In the genomic region with DNA sequence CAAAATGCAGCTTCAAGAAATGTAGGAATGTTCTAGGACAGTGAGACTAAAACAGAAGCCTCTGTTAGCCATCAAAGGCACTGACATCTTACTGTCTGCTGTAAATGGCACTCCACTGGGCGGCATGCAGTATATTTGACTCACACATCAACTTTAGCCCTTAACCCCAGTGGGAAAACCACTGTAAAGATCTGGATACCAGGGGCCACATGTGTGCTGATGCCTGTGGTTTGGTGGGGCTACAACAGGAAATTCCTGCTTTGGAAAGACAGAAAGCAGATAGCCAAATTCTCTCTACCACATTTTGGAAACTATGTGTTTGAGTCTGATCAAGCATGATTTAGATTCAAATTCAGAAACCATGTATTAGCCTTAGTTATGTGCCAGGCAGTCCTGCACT, we compare ENCODE assay signal across 25 cellular contexts. TPM values are rescaled to one million over a fixed set of nuclear protein-coding genes. Genes with fewer than 3 reads are reported as not detected.
A peak's percentile ranks its signal among the peaks of the same experiment; 100 is the strongest.
DNase-seq lines count a peak whose midpoint lies in the region; ATAC-seq and TF ChIP-seq lines count a peak whose summit lies in the region.
"Had no signal": no experiment of that assay in that cellular context is flagged by ENCODE, and none has a peak within 500 bp of the region (broad histone marks: within the 10 kb centered on the region; RNA-seq: fewer than 3 reads in every experiment).

No MANE protein-coding gene starts in this region.

- no peak overlapping the region for H2AK5ac ChIP-seq in mesenchymal stem cell (ENCODE audit: low read length, severe bottlenecking)

- intact Hi-C loops in lower lobe of right lung (cut with DNase I): no loop called here

- H3K79me1 ChIP-seq in mesenchymal stem cell (replicated peaks; ENCODE audit: low read length, poor library complexity, severe bottlenecking): peaks cover 36% of the 10 kb centered on the region

- POLR2A ChIA-PET in GM10248 (lab: Yijun Ruan, JAX): no interaction called here

- H3K14ac ChIP-seq in mesenchymal stem cell (ENCODE audit: low read length in 2 of 2): no peak overlapping the region

- H4K91ac ChIP-seq in mesenchymal stem cell (ENCODE audit: low read length): no peak overlapping the region

- H3K18ac ChIP-seq in mesenchymal stem cell (ENCODE audit: low read depth in 1 of 2, low read length in 2 of 2): no peak overlapping the region

- WGBS in mesenchymal stem cell: 0% methylated on average over 1 of the region's 1 CpG

- no peak overlapping the region for H2BK5ac ChIP-seq in mesenchymal stem cell (ENCODE audit: low read depth, low read length, poor library complexity, severe bottlenecking)

- no peak overlapping the region for H2BK15ac ChIP-seq in mesenchymal stem cell (ENCODE audit: low read depth, poor library complexity, severe bottlenecking)

- H4K8ac ChIP-seq in mesenchymal stem cell (ENCODE audit: low read length): no peak overlapping the region

- H3K36me3 ChIP-seq in BLaER1 (peaks cover 55% of the 10 kb centered on the region), mesenchymal stem cell (ENCODE audit: control insufficient read depth in 1 of 2, insufficient read depth in 2 of 2, low read depth in 1 of 2, low read length in 2 of 2) (peaks cover 10 to 28% of the 10 kb centered on the region in 2 experiments), MG63 (peaks cover 61% of the 10 kb centered on the region), lower lobe of right lung (peaks cover 30% of the 10 kb centered on the region)
- H3K36me3 ChIP-seq: right atrium auricular region had no signal

- H3K4ac ChIP-seq in mesenchymal stem cell (ENCODE audit: low read depth in 1 of 2, low read length in 2 of 2): no peak overlapping the region

- DNase-seq in HS-5 (ENCODE audit: low read depth): peak; percentile 100
- DNase-seq in astrocyte of the hippocampus (ENCODE audit: low read depth, low spot score): peak; percentile 62
- peak; percentile 71 for DNase-seq in mesenchymal stem cell
- DNase-seq in GM10248 (ENCODE audit: extremely low spot score): no peak
- DNase-seq in MG63: no peak
- no peak for DNase-seq in lower lobe of right lung
- DNase-seq: activated CD4-positive, alpha-beta T cell treated with anti-CD3 and anti-CD28 coated beads for 1 hour; activated CD8-positive, alpha-beta memory T cell treated with anti-CD3 and anti-CD28 coated beads, Interleukin-2, amount 10 ng/mL, durations not matched to agents 7 days and 5 days; activated effector memory CD4-positive, alpha-beta T cell treated with anti-CD3 and anti-CD28 coated beads, Interleukin-2, amount 50 U/mL, for 16 hours; amniotic stem cell; effector memory CD8-positive, alpha-beta T cell; hypothalamus; mucosa of descending colon; NCI-H1417; NCI-H82; nucleus accumbens; stimulated activated CD4-positive, alpha-beta T cell treated with anti-CD3 and anti-CD28 coated beads, Interleukin-2, amount 100 ng/mL, for 24 hours; T-helper 9 cell had no signal

- no peak for TF ChIP-seq CTCF in GM10248 (IDR thresholded peaks at IDR 0.05; ENCODE audit: control extremely low read depth, extremely low read depth, low read depth, missing control alignments)
- no peak for TF ChIP-seq CTCF in lower lobe of right lung (IDR thresholded peaks at IDR 0.05)

- H3K4me1 ChIP-seq in BLaER1 (peaks cover 32% of the 10 kb centered on the region), mesenchymal stem cell (ENCODE audit: control insufficient read depth, insufficient read depth, low read depth, low read length) (peaks cover 4% of the 10 kb centered on the region), lower lobe of right lung (peaks cover 18% of the 10 kb centered on the region)

- H3K4me3 ChIP-seq in BLaER1 (no peak overlapping the region), mesenchymal stem cell (ENCODE audit: insufficient read depth in 1 of 2, low read depth in 1 of 2, low read length in 2 of 2) (no peak overlapping the region), MG63 (no peak overlapping the region), lower lobe of right lung (no peak overlapping the region)
- H3K4me3 ChIP-seq: mucosa of descending colon, right atrium auricular region had no signal

- peaks cover 66% of the 10 kb centered on the region for H4K20me1 ChIP-seq in BLaER1

- CTCF ChIA-PET in GM10248 (lab: Yijun Ruan, JAX): interaction anchor here (1.2 to 11.2 kb wide), 5 partner anchors 9 to 435 kb away, joined by 3 to 83 read pairs (median 5); no protein-coding TSS in a partner anchor

- H3K9me3 ChIP-seq in BLaER1 (no peaks in the 10 kb centered on the region), mesenchymal stem cell (ENCODE audit: control insufficient read depth, low read length) (no peaks in the 10 kb centered on the region), MG63 (no peaks in the 10 kb centered on the region; the same call in 1 of the 2 replicates), lower lobe of right lung (no peaks in the 10 kb centered on the region)
- H3K9me3 ChIP-seq: mucosa of descending colon, right atrium auricular region had no signal

- H3K4me2 ChIP-seq in BLaER1 (peak overlapping the region; percentile 58), mesenchymal stem cell (ENCODE audit: low read length, poor library complexity, severe bottlenecking) (no peak overlapping the region)
- H3K4me2 ChIP-seq: KMS-11 had no signal

- H3K27ac ChIP-seq in BLaER1 (no peak overlapping the region), mesenchymal stem cell (ENCODE audit: low read length, poor library complexity, severe bottlenecking) (no peak overlapping the region), lower lobe of right lung (no peak overlapping the region)
- H3K27ac ChIP-seq: KMS-11, right atrium auricular region had no signal

- no peak overlapping the region for H2AFZ ChIP-seq in mesenchymal stem cell (ENCODE audit: low read depth, low read length)

- H3K23ac ChIP-seq in mesenchymal stem cell (ENCODE audit: low read length in 2 of 2): no peak overlapping the region

- H3K27me3 ChIP-seq in BLaER1 (no peaks in the 10 kb centered on the region), mesenchymal stem cell (ENCODE audit: control insufficient read depth in 1 of 2, insufficient read depth in 1 of 2, low read length in 2 of 2) (no peaks in the 10 kb centered on the region), MG63 (no peaks in the 10 kb centered on the region), lower lobe of right lung (ENCODE audit: low read depth) (no peaks in the 10 kb centered on the region)
- H3K27me3 ChIP-seq: right atrium auricular region had no signal

- ATAC-seq in GM19328 (IDR thresholded peaks at IDR 0.05; ENCODE audit: unreplicated experiment) (no peak), lower lobe of right lung (no peak)
- ATAC-seq: activated CD8-positive, alpha-beta memory T cell treated with anti-CD3 and anti-CD28 coated beads, Interleukin-2, amount 10 ng/mL, durations not matched to agents 7 days and 5 days; effector memory CD8-positive, alpha-beta T cell; HCT116; mucosa of descending colon had no signal

- no peak overlapping the region for H2BK12ac ChIP-seq in mesenchymal stem cell (ENCODE audit: low read length in 2 of 2)

- no peak overlapping the region for H2BK120ac ChIP-seq in mesenchymal stem cell (ENCODE audit: low read depth, low read length)

- H3K9ac ChIP-seq in BLaER1 (no peak overlapping the region), mesenchymal stem cell (ENCODE audit: low read length) (no peak overlapping the region)
- H3K9ac ChIP-seq: KMS-11 had no signal

RNA-seq across cellular contexts. Expression of gene PFDN4, which starts 4.3 kb away (rescaled TPM):
- 75.4 TPM for polyA plus RNA-seq in mesenchymal stem cell (2013, experiment 1 of 2)
- 70.5 TPM for polyA plus RNA-seq in mesenchymal stem cell (2013, experiment 2 of 2)
- total RNA-seq in MG63 (2014; rRNA removed; shearing (Covaris generic); ENCODE audit: low replicate concordance): 188 and 339 TPM in 2 replicates
- total RNA-seq in lower lobe of right lung: 15.3 TPM

RNA-seq across cellular contexts. Expression of gene CYP24A1, which starts 38.4 kb away (rescaled TPM):
- polyA plus RNA-seq in mesenchymal stem cell (2013, experiment 1 of 2): not detected
- polyA plus RNA-seq in mesenchymal stem cell (2013, experiment 2 of 2): not detected
- total RNA-seq in MG63 (2014; rRNA removed; shearing (Covaris generic); ENCODE audit: low replicate concordance): not detected in 2 replicates
- 0.21 TPM for total RNA-seq in lower lobe of right lung
- total RNA-seq: activated CD8-positive, alpha-beta memory T cell treated with anti-CD3 and anti-CD28 coated beads, Interleukin-2, amount 10 ng/mL, durations not matched to agents 7 days and 5 days; chondrocyte; mucosa of descending colon; SK-MEL-5 had no signal

Comparison
In these comparisons a context has a peak if more than half of its experiments do, and no peak if none do; other contexts are left out.
1. DNase-seq: peak in HS-5 (single experiment), astrocyte of the hippocampus (single experiment) and mesenchymal stem cell (single experiment); none in GM10248 (single experiment), MG63 (single experiment) and lower lobe of right lung (single experiment).
2. RNA of gene PFDN4, which starts 4.3 kb away (total RNA-seq): 188 to 339 TPM in MG63; 15.3 TPM in lower lobe of right lung (single experiment); every median in the first group is over 10 times any median in the second.